Comparison of ENCODE assay signal across 8 cellular contexts in genomic region chr12:15688202-15688736, GRCh38.
DNase-seq lines count a peak whose midpoint lies in the region; FAIRE-seq and TF ChIP-seq lines count a peak whose summit lies in the region.

No MANE protein-coding gene starts in this region.

- H3K27ac ChIP-seq in duodenal mucosa (ENCODE audit: low read depth, low read length) (peak overlapping the region; percentile 50), neuronal stem cell (replicated peaks; ENCODE audit: low read length) (peak overlapping the region; percentile 7)

- H3K27me3 ChIP-seq in duodenal mucosa (ENCODE audit: control insufficient read depth in 1 of 2, insufficient read depth in 2 of 2, low read length in 2 of 2) (no peaks in the 10 kb centered on the region), neuronal stem cell (ENCODE audit: control insufficient read depth in 3 of 3, insufficient read depth in 3 of 3, low read depth in 1 of 3, low read length in 3 of 3) (no peaks in the 10 kb centered on the region)

- H2BK12ac ChIP-seq in neuronal stem cell (ENCODE audit: low read length): no peak overlapping the region

- H2AFZ ChIP-seq in neuronal stem cell (ENCODE audit: low read length): peak overlapping the region; percentile 43

- H2AK5ac ChIP-seq in neuronal stem cell (ENCODE audit: low read depth, low read length): no peak overlapping the region

- H2BK15ac ChIP-seq in neuronal stem cell (ENCODE audit: low read length): no peak overlapping the region

- TF ChIP-seq CTCF in NB4 (IDR thresholded peaks at IDR 0.05; ENCODE audit: low read depth, low read length): no peak

- H4K91ac ChIP-seq in neuronal stem cell (ENCODE audit: low read depth, low read length, poor library complexity): no peak overlapping the region

- H3K9ac ChIP-seq in duodenal mucosa (ENCODE audit: low read depth in 1 of 2, low read length in 2 of 2) (peak overlapping the region in 1 of 2 donors; percentile 5), neuronal stem cell (ENCODE audit: low read depth, low read length, poor library complexity) (no peak overlapping the region)

- H3K4me2 ChIP-seq in neuronal stem cell (ENCODE audit: insufficient read depth, low read length, poor library complexity, severe bottlenecking): peak overlapping the region; percentile 32

- H3K23ac ChIP-seq in neuronal stem cell (ENCODE audit: low read depth, low read length, poor library complexity): no peak overlapping the region

- H3K4ac ChIP-seq in neuronal stem cell (ENCODE audit: low read length): no peak overlapping the region

- no peak for FAIRE-seq in urothelium cell line (lab: Jason Lieb, UNC)

- H3K36me3 ChIP-seq in duodenal mucosa (ENCODE audit: control insufficient read depth in 1 of 2, insufficient read depth in 2 of 2, low read length in 2 of 2) (no peaks in the 10 kb centered on the region), neuronal stem cell (replicated peaks in 1 of 2; ENCODE audit: control insufficient read depth in 2 of 2, insufficient read depth in 2 of 2, low read length in 2 of 2) (no peaks in the 10 kb centered on the region)

- DNase-seq in EH (ENCODE audit: low read depth) (peak; percentile 26), NB4 (ENCODE audit: low read depth) (peak; percentile 82), neuronal stem cell (ENCODE audit: low spot score) (no peak), urothelium cell line (ENCODE audit: low spot score) (no peak), NCI-H2029 (lab: John Stamatoyannopoulos, UW) (no peak), DMS79 (lab: John Stamatoyannopoulos, UW) (no peak)
- DNase-seq in activated T-cell treated with anti-CD3 and anti-CD28 coated beads, Interleukin-2, amount 50 U/mL, for 48 hours: no peak

- TF ChIP-seq POLR2A in NB4 (IDR thresholded peaks at IDR 0.05; ENCODE audit: extremely low read depth, insufficient read length): peak; percentile 75

- H3K9me3 ChIP-seq in duodenal mucosa (ENCODE audit: control insufficient read depth in 1 of 2, low read length in 2 of 2): no peaks in the 10 kb centered on the region
- peaks cover 0 to 2% of the 10 kb centered on the region in 2 donors for H3K9me3 ChIP-seq in neuronal stem cell (replicated peaks in 1 of 2; ENCODE audit: control insufficient read depth in 2 of 2, insufficient read depth in 1 of 2, low read depth in 1 of 2, low read length in 2 of 2)

- no peak overlapping the region for H2BK120ac ChIP-seq in neuronal stem cell (ENCODE audit: low read depth, low read length)

- H3K79me1 ChIP-seq in neuronal stem cell (ENCODE audit: low read depth, low read length): no peaks in the 10 kb centered on the region

- H3K4me1 ChIP-seq in duodenal mucosa (ENCODE audit: control insufficient read depth in 1 of 2, insufficient read depth in 2 of 2, low read length in 2 of 2): peaks cover 37 to 45% of the 10 kb centered on the region in 2 donors
- H3K4me1 ChIP-seq in neuronal stem cell (ENCODE audit: control insufficient read depth in 2 of 2, insufficient read depth in 1 of 2, low read depth in 1 of 2, low read length in 2 of 2): peaks cover 7 to 10% of the 10 kb centered on the region in 2 donors

- H3K4me3 ChIP-seq in NB4 (ENCODE audit: low read depth, low read length) (peak overlapping the region; percentile 51), duodenal mucosa (ENCODE audit: low read depth in 1 of 2, low read length in 2 of 2) (peak overlapping the region; percentile 0 to 34), neuronal stem cell (ENCODE audit: low read length in 2 of 2) (peak overlapping the region in 1 of 2 donors; percentile 21)

- no peak overlapping the region for H3K14ac ChIP-seq in neuronal stem cell (ENCODE audit: low read length)

- H2BK5ac ChIP-seq in neuronal stem cell (ENCODE audit: low read length): no peak overlapping the region

- peak overlapping the region; percentile 6 for H3K18ac ChIP-seq in neuronal stem cell (ENCODE audit: low read length)

- no peak overlapping the region for H4K8ac ChIP-seq in neuronal stem cell (ENCODE audit: low read depth, low read length)

- no CpG with 5 or more reads among the region's 8 CpGs for WGBS in neuronal stem cell (ENCODE audit: extremely low coverage in 2 of 2, insufficient read length in 2 of 2, insufficient replicate concordance in 1 of 2), 2 donors

Comparison
In these comparisons a context has a peak if more than half of its experiments do, and no peak if none do; other contexts are left out.
1. DNase-seq: peak in EH (single experiment) and NB4 (single experiment); none in neuronal stem cell (single experiment), urothelium cell line (single experiment), NCI-H2029 (single experiment), DMS79 (single experiment) and activated T-cell treated with anti-CD3 and anti-CD28 coated beads, Interleukin-2, amount 50 U/mL, for 48 hours (0 of 2).